36 cellular contexts compared by ENCODE assay signal in genomic region chr13:24356837-24357236, GRCh38. TPM values are rescaled to one million over a fixed set of nuclear protein-coding genes. Genes with fewer than 3 reads are reported as not detected.
"Had no signal": no experiment of that assay in that cellular context is flagged by ENCODE, and none has a peak within 500 bp of the region (broad histone marks: within the 10 kb centered on the region; RNA-seq: fewer than 3 reads in every experiment).

No MANE protein-coding gene starts in this region.

- H3K9me3 ChIP-seq: gastrocnemius medialis had no signal

- H3K4me1 Mint-ChIP-seq: activated B cell treated with CpG ODN at 0.5 μM for 24 hours; activated T-helper 17 cell treated with anti-CD3 and anti-CD28 coated beads, Interleukin-2, amount 50 U/mL, for 72 hours; central memory CD8-positive, alpha-beta T cell; endodermal cell; T-helper 17 cell had no signal

- ATAC-seq: activated CD4-positive, CD25-positive, alpha-beta regulatory T cell treated with anti-CD3 and anti-CD28 coated beads, Interleukin-2, amount 50 U/mL, for 24 hours; activated CD8-positive, alpha-beta T cell treated with anti-CD3 and anti-CD28 coated beads for 36 hours; activated T-cell treated with anti-CD3 and anti-CD28 coated beads, Interleukin-2, amount 50 U/mL, for 4 hours; activated T-helper 17 cell treated with anti-CD3 and anti-CD28 coated beads, Interleukin-2, amount 50 U/mL, for 72 hours; esophagus mucosa; foreskin keratinocyte; gastrocnemius medialis; T-helper 17 cell had no signal

- H3K4me3 ChIP-seq: coronary artery, dorsolateral prefrontal cortex, gastrocnemius medialis had no signal

- H3K27me3 Mint-ChIP-seq: activated B cell treated with CpG ODN at 0.5 μM for 24 hours; activated CD8-positive, alpha-beta T cell treated with anti-CD3 and anti-CD28 coated beads for 36 hours; activated naive CD8-positive, alpha-beta T cell; activated T-helper 17 cell treated with anti-CD3 and anti-CD28 coated beads, Interleukin-2, amount 50 U/mL, for 72 hours; central memory CD8-positive, alpha-beta T cell; dendritic cell treated with granulocyte-macrophage colony-stimulating factor and Interleukin-4, amounts not matched to agents 40 ng/mL and 50 ng/mL, for 4 days; T-helper 17 cell had no signal

- H3K27me3 ChIP-seq: brain microvascular endothelial cell, dorsolateral prefrontal cortex, foreskin keratinocyte, gastrocnemius medialis had no signal

- H3K4me3 Mint-ChIP-seq: activated B cell treated with CpG ODN at 0.5 μM for 24 hours; activated CD8-positive, alpha-beta T cell treated with anti-CD3 and anti-CD28 coated beads for 36 hours; activated naive CD8-positive, alpha-beta T cell; activated T-cell treated with anti-CD3 and anti-CD28 coated beads, Interleukin-2, amount 50 U/mL, for 4 hours; activated T-helper 17 cell treated with anti-CD3 and anti-CD28 coated beads, Interleukin-2, amount 50 U/mL, for 72 hours; central memory CD8-positive, alpha-beta T cell; dendritic cell treated with granulocyte-macrophage colony-stimulating factor and Interleukin-4, amounts not matched to agents 40 ng/mL and 50 ng/mL, for 4 days; endodermal cell; T-helper 17 cell; T-helper 2 cell treated with Interferon-gamma antibody and Interleukin-4, amounts not matched to agents 5 μg/mL and 100 μg/mL, for 36 hours had no signal

- H3K4me1 ChIP-seq: gastrocnemius medialis had no signal

- H3K9me3 Mint-ChIP-seq: activated B cell treated with CpG ODN at 0.5 μM for 24 hours; activated CD8-positive, alpha-beta T cell treated with anti-CD3 and anti-CD28 coated beads for 36 hours; activated T-cell treated with anti-CD3 and anti-CD28 coated beads, Interleukin-2, amount 50 U/mL, for 4 hours; activated T-helper 17 cell treated with anti-CD3 and anti-CD28 coated beads, Interleukin-2, amount 50 U/mL, for 72 hours; central memory CD8-positive, alpha-beta T cell; dendritic cell treated with granulocyte-macrophage colony-stimulating factor and Interleukin-4, amounts not matched to agents 40 ng/mL and 50 ng/mL, for 4 days; endodermal cell; T-helper 2 cell treated with Interferon-gamma antibody and Interleukin-4, amounts not matched to agents 5 μg/mL and 100 μg/mL, for 36 hours had no signal

- H3K27ac ChIP-seq: brain microvascular endothelial cell, coronary artery, dorsolateral prefrontal cortex, foreskin keratinocyte, gastrocnemius medialis, WERI-Rb-1 had no signal

- DNase-seq: activated B cell treated with CpG ODN at 0.5 μM for 24 hours; activated CD4-positive, alpha-beta T cell treated with anti-CD3 and anti-CD28 coated beads for 48 hours; activated CD4-positive, alpha-beta T cell treated with anti-CD3 and anti-CD28 coated beads, Interleukin-2, amount 50 U/mL, for 1 hour; activated CD4-positive, alpha-beta T cell treated with anti-CD3 and anti-CD28 coated beads, Interleukin-2, amount 50 U/mL, for 48 hours; activated CD8-positive, alpha-beta memory T cell treated with anti-CD3 and anti-CD28 coated beads for 24 hours; activated CD8-positive, alpha-beta T cell treated with anti-CD3 and anti-CD28 coated beads for 36 hours; activated effector memory CD4-positive, alpha-beta T cell treated with Interleukin-2 at 50 U/mL for 16 hours; activated gamma-delta T cell treated with Interleukin-2 at 50 U/mL for 16 hours; activated naive CD4-positive, alpha-beta T cell treated with anti-CD3 and anti-CD28 coated beads, Interleukin-2, amount 50 U/mL, for 16 hours; activated naive CD4-positive, alpha-beta T cell treated with Interleukin-2 at 50 U/mL for 16 hours; activated T-cell treated with anti-CD3 and anti-CD28 coated beads, Interleukin-2, amount 50 U/mL, for 4 hours; amniotic stem cell; anterior cingulate cortex; brain microvascular endothelial cell; dorsolateral prefrontal cortex; effector memory CD4-positive, alpha-beta T cell; endodermal cell; foreskin keratinocyte; gastrocnemius medialis; glutamatergic neuron; T-helper 1 cell; T-helper 17 cell; T1000; WERI-Rb-1 had no signal

- H3K36me3 Mint-ChIP-seq: activated naive CD8-positive, alpha-beta T cell had no signal

- H3K36me3 ChIP-seq: brain microvascular endothelial cell, gastrocnemius medialis, WERI-Rb-1 had no signal

- H3K27ac Mint-ChIP-seq: activated B cell treated with CpG ODN at 0.5 μM for 24 hours; activated CD8-positive, alpha-beta T cell treated with anti-CD3 and anti-CD28 coated beads for 36 hours; activated naive CD8-positive, alpha-beta T cell; activated T-helper 17 cell treated with anti-CD3 and anti-CD28 coated beads, Interleukin-2, amount 50 U/mL, for 72 hours; dendritic cell treated with granulocyte-macrophage colony-stimulating factor and Interleukin-4, amounts not matched to agents 40 ng/mL and 50 ng/mL, for 4 days; endodermal cell; T-helper 17 cell; T-helper 2 cell treated with Interferon-gamma antibody and Interleukin-4, amounts not matched to agents 5 μg/mL and 100 μg/mL, for 36 hours had no signal

RNA-seq across cellular contexts. Expression of gene C1QTNF9, which starts 47.5 kb away (rescaled TPM):
- total RNA-seq: activated B cell treated with CpG ODN at 0.5 μM for 24 hours; activated CD8-positive, alpha-beta T cell treated with anti-CD3 and anti-CD28 coated beads for 36 hours; activated T-cell treated with anti-CD3 and anti-CD28 coated beads, Interleukin-2, amount 50 U/mL, for 4 hours; activated T-helper 17 cell treated with anti-CD3 and anti-CD28 coated beads, Interleukin-2, amount 50 U/mL, for 72 hours; astrocyte; bronchial epithelial cell; cerebellum; endodermal cell; epithelial cell of proximal tubule; esophagus mucosa; foreskin keratinocyte; T-helper 17 cell had no signal
- polyA plus RNA-seq: foreskin keratinocyte had no signal
